31 cellular contexts compared by ENCODE assay signal in the genomic region with DNA sequence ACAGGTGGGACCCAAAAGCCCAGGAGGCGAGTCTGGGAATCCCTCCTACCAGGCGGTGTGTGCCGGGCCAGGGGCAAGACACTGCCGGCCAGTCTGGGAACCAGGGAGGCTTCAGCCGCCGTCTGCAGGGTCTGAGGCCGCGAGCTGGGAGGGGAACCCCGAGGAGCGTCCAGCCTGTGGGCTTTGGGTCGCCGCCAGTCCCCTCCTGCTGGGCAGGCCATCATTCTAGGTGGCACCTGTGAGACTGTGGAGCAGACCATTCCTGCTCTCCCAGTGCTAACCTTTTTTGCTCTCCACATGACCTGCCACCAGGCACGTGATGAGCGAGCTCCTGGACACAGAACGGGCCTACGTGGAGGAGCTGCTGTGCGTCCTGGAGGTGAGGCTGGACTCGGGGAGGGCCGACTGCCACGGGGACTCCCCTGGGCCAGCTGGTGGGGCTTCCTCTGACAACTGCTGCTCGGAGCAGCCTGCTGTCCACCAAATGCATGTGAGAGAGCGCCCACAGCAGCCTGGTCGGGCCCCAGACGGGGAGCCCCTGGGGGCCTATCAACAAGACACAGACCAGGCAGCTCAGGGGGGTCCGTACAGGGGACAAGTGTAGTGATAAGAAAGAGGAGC. TPM values are rescaled to one million over a fixed set of nuclear protein-coding genes. Genes with fewer than 3 reads are reported as not detected.
"Had no signal": no experiment of that assay in that cellular context is flagged by ENCODE, and none has a peak within 500 bp of the region (broad histone marks: within the 10 kb centered on the region; RNA-seq: fewer than 3 reads in every experiment).

No MANE protein-coding gene starts in this region.

- H3K9me3 Mint-ChIP-seq: activated CD4-positive, alpha-beta memory T cell treated with anti-CD3 and anti-CD28 coated beads for 36 hours; activated CD4-positive, alpha-beta T cell treated with anti-CD3 and anti-CD28 coated beads, Interleukin-2, amount 10 ng/mL, durations not matched to agents 24 days and 14 days; activated naive CD4-positive, alpha-beta T cell treated with anti-CD3 and anti-CD28 coated beads, Interleukin-2, amount 10 ng/mL, durations not matched to agents 7 days and 5 days; effector memory CD8-positive, alpha-beta T cell; natural killer cell treated with Interleukin-12 subunit alpha and Interleukin-12 subunit beta and Interleukin-15 and Interleukin-18, amount 100 ng/mL, for 72 hours; stimulated activated naive B cell treated with anti-CD40 and anti-IgM and Interleukin-4, amounts not matched to agents 10 μg/mL and 1 μg/mL and 100 μg/mL, for 72 hours had no signal

- H3K27ac Mint-ChIP-seq: activated CD4-positive, alpha-beta memory T cell treated with anti-CD3 and anti-CD28 coated beads for 36 hours; activated CD4-positive, alpha-beta T cell treated with anti-CD3 and anti-CD28 coated beads, Interleukin-2, amount 10 ng/mL, durations not matched to agents 24 days and 14 days; activated naive CD4-positive, alpha-beta T cell treated with anti-CD3 and anti-CD28 coated beads, Interleukin-2, amount 10 ng/mL, durations not matched to agents 7 days and 5 days; effector memory CD8-positive, alpha-beta T cell; natural killer cell treated with Interleukin-12 subunit alpha and Interleukin-12 subunit beta and Interleukin-15 and Interleukin-18, amount 100 ng/mL, for 72 hours; stimulated activated naive B cell treated with anti-CD40 and anti-IgM and Interleukin-4, amounts not matched to agents 10 μg/mL and 1 μg/mL and 100 μg/mL, for 72 hours had no signal

- H3K4me3 ChIP-seq: coronary artery, gastrocnemius medialis, lung, mucosa of descending colon, ovary, prostate gland, smooth muscle cell, tibial nerve had no signal

- H3K36me3 Mint-ChIP-seq: activated naive CD4-positive, alpha-beta T cell treated with anti-CD3 and anti-CD28 coated beads, Interleukin-2, amount 10 ng/mL, durations not matched to agents 7 days and 5 days; natural killer cell treated with Interleukin-12 subunit alpha and Interleukin-12 subunit beta and Interleukin-15 and Interleukin-18, amount 100 ng/mL, for 72 hours had no signal

- H3K4me1 Mint-ChIP-seq: activated CD4-positive, alpha-beta T cell treated with anti-CD3 and anti-CD28 coated beads, Interleukin-2, amount 10 ng/mL, durations not matched to agents 24 days and 14 days; activated naive CD4-positive, alpha-beta T cell treated with anti-CD3 and anti-CD28 coated beads, Interleukin-2, amount 10 ng/mL, durations not matched to agents 7 days and 5 days; stimulated activated naive B cell treated with anti-CD40 and anti-IgM and Interleukin-4, amounts not matched to agents 10 μg/mL and 1 μg/mL and 100 μg/mL, for 72 hours had no signal

- H3K27ac ChIP-seq: coronary artery, gastrocnemius medialis, ovary, prostate gland, tibial nerve had no signal

- H3K27me3 ChIP-seq: ovary, tibial nerve had no signal

- H3K9me3 ChIP-seq: gastrocnemius medialis, mucosa of descending colon, ovary, prostate gland, tibial nerve had no signal

- ATAC-seq: effector memory CD8-positive, alpha-beta T cell; gastrocnemius medialis; left lobe of liver; mucosa of descending colon; natural killer cell treated with Interleukin-12 subunit alpha and Interleukin-12 subunit beta and Interleukin-15 and Interleukin-18, amount 100 ng/mL, for 72 hours; stimulated activated naive B cell treated with anti-CD40 and anti-IgM and Interleukin-4, amounts not matched to agents 10 μg/mL and 1 μg/mL and 100 μg/mL, for 72 hours had no signal

- H3K4me3 Mint-ChIP-seq: activated CD4-positive, alpha-beta memory T cell treated with anti-CD3 and anti-CD28 coated beads for 36 hours; activated CD4-positive, alpha-beta T cell treated with anti-CD3 and anti-CD28 coated beads, Interleukin-2, amount 10 ng/mL, durations not matched to agents 24 days and 14 days; activated naive CD4-positive, alpha-beta T cell treated with anti-CD3 and anti-CD28 coated beads, Interleukin-2, amount 10 ng/mL, durations not matched to agents 7 days and 5 days; effector memory CD8-positive, alpha-beta T cell; natural killer cell treated with Interleukin-12 subunit alpha and Interleukin-12 subunit beta and Interleukin-15 and Interleukin-18, amount 100 ng/mL, for 72 hours; stimulated activated naive B cell treated with anti-CD40 and anti-IgM and Interleukin-4, amounts not matched to agents 10 μg/mL and 1 μg/mL and 100 μg/mL, for 72 hours had no signal

- H3K27me3 Mint-ChIP-seq: activated CD4-positive, alpha-beta memory T cell treated with anti-CD3 and anti-CD28 coated beads for 36 hours; activated CD4-positive, alpha-beta T cell treated with anti-CD3 and anti-CD28 coated beads, Interleukin-2, amount 10 ng/mL, durations not matched to agents 24 days and 14 days; activated naive CD4-positive, alpha-beta T cell treated with anti-CD3 and anti-CD28 coated beads, Interleukin-2, amount 10 ng/mL, durations not matched to agents 7 days and 5 days; effector memory CD8-positive, alpha-beta T cell; natural killer cell treated with Interleukin-12 subunit alpha and Interleukin-12 subunit beta and Interleukin-15 and Interleukin-18, amount 100 ng/mL, for 72 hours; stimulated activated naive B cell treated with anti-CD40 and anti-IgM and Interleukin-4, amounts not matched to agents 10 μg/mL and 1 μg/mL and 100 μg/mL, for 72 hours had no signal

- DNase-seq: activated CD4-positive, alpha-beta memory T cell treated with anti-CD3 and anti-CD28 coated beads for 36 hours; activated CD4-positive, alpha-beta T cell treated with anti-CD3 and anti-CD28 coated beads, Interleukin-2, amount 10 ng/mL, durations not matched to agents 24 days and 14 days; activated CD4-positive, CD25-positive, alpha-beta regulatory T cell treated with anti-CD3 and anti-CD28 coated beads, Interleukin-2, amount 50 U/mL, for 72 hours; activated CD8-positive, alpha-beta memory T cell treated with anti-CD3 and anti-CD28 coated beads, Interleukin-2, amount 50 U/mL, for 4 hours; activated gamma-delta T cell; activated naive CD4-positive, alpha-beta T cell treated with anti-CD3 and anti-CD28 coated beads, Interleukin-2, amount 10 ng/mL, durations not matched to agents 7 days and 5 days; activated T-cell treated with anti-CD3 and anti-CD28 coated beads, Interleukin-2, amount 50 U/mL, for 1 hour; cerebellar nuclear complex; effector memory CD8-positive, alpha-beta T cell; erythroblast; gastrocnemius medialis; hippocampal formation; mesendoderm; ovary; retina; stimulated activated CD4-positive, alpha-beta T cell treated with anti-CD3 and anti-CD28 coated beads, Interleukin-15, amount 100 ng/mL, for 24 hours; stimulated activated CD4-positive, alpha-beta T cell treated with anti-CD3 and anti-CD28 coated beads, Interleukin-2, amount 100 ng/mL, for 24 hours; stimulated activated naive B cell treated with anti-CD40 and anti-IgM and Interleukin-4, amounts not matched to agents 10 μg/mL and 1 μg/mL and 100 μg/mL, for 72 hours; T-helper 2 cell had no signal

RNA-seq across cellular contexts. Expression of gene F7, which starts 24.6 kb away (rescaled TPM):
- total RNA-seq: activated CD4-positive, alpha-beta T cell treated with anti-CD3 and anti-CD28 coated beads, Interleukin-2, amount 10 ng/mL, durations not matched to agents 24 days and 14 days; bronchial epithelial cell; myocyte; natural killer cell treated with Interleukin-12 subunit alpha and Interleukin-12 subunit beta and Interleukin-15 and Interleukin-18, amount 100 ng/mL, for 72 hours; tibial nerve; ureter had no signal

RNA-seq across cellular contexts. Expression of gene F10, which starts 41.6 kb away (rescaled TPM):
- total RNA-seq: activated CD4-positive, alpha-beta memory T cell treated with anti-CD3 and anti-CD28 coated beads for 36 hours; activated CD4-positive, alpha-beta T cell treated with anti-CD3 and anti-CD28 coated beads, Interleukin-2, amount 10 ng/mL, durations not matched to agents 24 days and 14 days; activated CD8-positive, alpha-beta memory T cell treated with anti-CD3 and anti-CD28 coated beads for 36 hours; natural killer cell treated with Interleukin-12 subunit alpha and Interleukin-12 subunit beta and Interleukin-15 and Interleukin-18, amount 100 ng/mL, for 72 hours had no signal
